ENCODE assay signal across 8 cellular contexts in the genomic region with DNA sequence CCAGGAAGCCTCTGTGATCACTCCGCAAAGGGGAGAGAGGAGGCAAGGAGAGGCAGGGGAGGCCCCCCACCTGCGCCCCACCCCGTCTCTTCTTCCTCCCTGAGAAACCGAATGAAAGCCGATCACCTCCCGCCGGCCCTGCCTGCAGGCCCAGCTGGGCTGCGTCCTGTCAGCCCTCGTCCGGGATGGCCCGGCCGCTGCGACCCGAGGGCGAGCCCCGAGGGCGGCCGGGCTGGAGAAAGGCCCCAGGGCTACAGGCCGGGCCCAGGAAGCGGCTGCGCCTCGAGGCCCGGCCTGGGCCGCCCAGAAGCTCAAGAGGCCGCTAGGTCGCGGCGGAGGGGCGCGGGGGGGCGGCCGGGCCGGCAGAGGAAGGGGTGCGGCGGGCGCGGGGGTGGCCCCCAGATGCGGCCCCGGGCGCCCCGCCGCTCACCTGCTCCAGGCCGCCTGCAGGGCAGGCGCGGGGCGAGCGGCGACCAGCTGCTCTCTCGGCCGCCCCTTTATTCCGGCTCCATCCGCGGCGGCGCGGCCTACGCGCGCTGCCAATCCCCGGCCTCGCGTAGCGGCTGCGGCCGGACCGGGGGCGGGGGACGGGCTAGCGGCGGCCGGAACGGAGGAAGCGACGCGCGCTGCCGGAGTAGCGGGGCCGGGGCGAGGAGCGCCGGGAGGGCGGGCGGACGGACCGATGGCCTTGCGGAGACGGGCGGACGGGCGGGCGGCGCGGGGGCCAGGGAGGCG.
DNase-seq lines count a peak whose midpoint lies in the region; ATAC-seq and TF ChIP-seq lines count a peak whose summit lies in the region.

A gene (minus strand): TSS at position 702 of the 735 bp plus-strand sequence. CDS start 2,407 bp downstream, outside the sequence.

- CTCF ChIA-PET in GM10248 (lab: Yijun Ruan, JAX), result interaction anchor here (0.7 to 3.6 kb wide), 14 partner anchors 10 to 391 kb away, joined by 3 to 18 read pairs (median 3); a partner anchor contains a TSS

- H3K79me2 ChIP-seq in KMS-11 (ENCODE audit: insufficient read depth, low read depth), result no peaks in the 10 kb centered on the region

- peaks cover 22% of the 10 kb centered on the region for H3K4me1 ChIP-seq in KMS-11 (ENCODE audit: low read depth, poor library complexity, severe bottlenecking)

- no peaks in the 10 kb centered on the region for H3K36me3 ChIP-seq in KMS-11 (ENCODE audit: insufficient read depth)

- peak; percentile 60 for DNase-seq in GM10248 (ENCODE audit: extremely low spot score)
- DNase-seq in iris pigment epithelial cell (ENCODE audit: low read depth), result peak; percentile 20
- DNase-seq in stimulated activated CD4-positive, alpha-beta T cell treated with anti-CD3 and anti-CD28 coated beads, Interleukin-4, amount 100 ng/mL, for 24 hours, result peak; percentile 15
- DNase-seq in HCEC 1CT, result no peak
- no peak for DNase-seq in NCI-H69 (lab: John Stamatoyannopoulos, UW)

- H3K9ac ChIP-seq in KMS-11, result peak within 1 kb of the TSS; percentile 69

- H4K20me1 ChIP-seq in KMS-11 (ENCODE audit: insufficient read depth), result no peaks in the 10 kb centered on the region

- H3K27ac ChIP-seq in KMS-11, result peak within 1 kb of the TSS; percentile 75
- peak within 1 kb of the TSS; percentile 76 for H3K27ac ChIP-seq in angular gyrus (ENCODE audit: low read depth, low read length)

- POLR2A ChIA-PET in GM10248 (lab: Yijun Ruan, JAX), result interaction anchor here (1.3 kb wide), 1 partner anchor 129 kb away, joined by 3 read pairs; a partner anchor contains a TSS

- peak within 1 kb of the TSS; percentile 94 for H2AFZ ChIP-seq in KMS-11 (ENCODE audit: low read depth)

- H3K4me3 ChIP-seq in KMS-11 (IDR thresholded peaks at IDR 0.05; ENCODE audit: insufficient read depth, low read depth, low read length), result no peak within 1 kb of the TSS

- H3K4me2 ChIP-seq in KMS-11, result peak within 1 kb of the TSS; percentile 91

- TF ChIP-seq CTCF in GM10248 (IDR thresholded peaks at IDR 0.05; ENCODE audit: control extremely low read depth, extremely low read depth, low read depth, missing control alignments) (no peak), KMS-11 (conservative IDR thresholded peaks at IDR 0.05; ENCODE audit: low read depth, low read length) (no peak)

- no peaks in the 10 kb centered on the region for H3K27me3 ChIP-seq in KMS-11 (ENCODE audit: insufficient read depth, low read depth)

- ATAC-seq in GM21529 (IDR thresholded peaks at IDR 0.05; ENCODE audit: unreplicated experiment), result peak; percentile 22

Comparison
In these comparisons a context has a peak if more than half of its experiments do, and no peak if none do; other contexts are left out.
1. DNase-seq: peak in GM10248 (single experiment), iris pigment epithelial cell (single experiment) and stimulated activated CD4-positive, alpha-beta T cell treated with anti-CD3 and anti-CD28 coated beads, Interleukin-4, amount 100 ng/mL, for 24 hours (single experiment); none in HCEC 1CT (single experiment) and NCI-H69 (single experiment).